Comparison of ENCODE assay signal across 18 cellular contexts in the genomic region with DNA sequence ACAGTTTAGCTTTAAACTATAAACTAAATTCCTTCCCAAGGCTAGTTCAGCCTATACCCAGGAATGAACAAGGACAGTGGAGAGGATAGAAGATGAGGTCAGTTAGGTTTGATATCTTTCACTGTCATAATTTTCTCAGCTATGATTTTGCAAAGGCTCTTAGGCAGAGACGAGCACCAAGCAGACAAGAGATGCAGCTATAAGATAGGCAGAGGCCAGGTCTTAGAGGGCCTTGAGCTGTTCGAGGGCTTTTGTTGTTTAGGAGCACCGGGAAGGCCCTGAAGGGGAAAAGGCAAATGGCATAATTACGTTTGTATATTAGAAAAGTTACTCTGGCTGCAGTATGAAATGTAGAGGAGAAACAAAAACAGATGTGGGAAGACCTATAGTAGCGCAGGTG. TPM values are rescaled to one million over a fixed set of nuclear protein-coding genes. Genes with fewer than 3 reads are reported as not detected.
A peak's percentile ranks its signal among the peaks of the same experiment; 100 is the strongest.
DNase-seq lines count a peak whose midpoint lies in the region; ATAC-seq and TF ChIP-seq lines count a peak whose summit lies in the region.
"Had no signal": no experiment of that assay in that cellular context is flagged by ENCODE, and none has a peak within 500 bp of the region (broad histone marks: within the 10 kb centered on the region; RNA-seq: fewer than 3 reads in every experiment).

No MANE protein-coding gene starts in this region.

- H3K36me3 Mint-ChIP-seq in CD8-positive, alpha-beta T cell: peaks cover 85% of the 10 kb centered on the region
- H3K36me3 Mint-ChIP-seq in H9 (ENCODE audit: insufficient read depth in 1 of 3, low read depth in 3 of 3) (peaks cover 3 to 52% (median 52%) of the 10 kb centered on the region in 3 experiments; a peak in 6 of 7 replicates), WTC11 (peaks cover 35% of the 10 kb centered on the region), neural crest cell (ENCODE audit: low read depth) (peaks cover 10% of the 10 kb centered on the region)

- no peak overlapping the region for H2AFZ ChIP-seq in H9 (ENCODE audit: low read length)
- H2AFZ ChIP-seq: GM23248 had no signal

- H2BK20ac ChIP-seq in H9 (ENCODE audit: low read depth, low read length, poor library complexity, severe bottlenecking): no peak overlapping the region

- H3K14ac ChIP-seq in H9 (ENCODE audit: insufficient read depth, low read length): no peak overlapping the region

- no peak overlapping the region for H2BK5ac ChIP-seq in H9 (ENCODE audit: insufficient read length, low read length)

- H4K20me1 ChIP-seq in H9 (ENCODE audit: control insufficient read depth, insufficient read depth, insufficient read length): no peaks in the 10 kb centered on the region
- H4K20me1 ChIP-seq: BLaER1 had no signal

- no peaks in the 10 kb centered on the region for H3K4me1 Mint-ChIP-seq in CD8-positive, alpha-beta T cell (ENCODE audit: low read depth)
- H3K4me1 Mint-ChIP-seq in H9 (peaks cover 10 to 19% of the 10 kb centered on the region in 2 experiments), WTC11 (peaks cover 17% of the 10 kb centered on the region), neural crest cell (no peaks in the 10 kb centered on the region)
- H3K4me1 Mint-ChIP-seq: CD4-positive, CD25-positive, alpha-beta regulatory T cell; CD8-positive, alpha-beta memory T cell had no signal

- intact Hi-C loops in CD8-positive, alpha-beta T cell (cut with DNase I, micrococcal nuclease): no loop called here
- intact Hi-C loops in body of pancreas (cut with DNase I): no loop called here

- H3K27me3 Mint-ChIP-seq in CD8-positive, alpha-beta T cell (ENCODE audit: low read depth): no peaks in the 10 kb centered on the region
- H3K27me3 Mint-ChIP-seq in H9 (ENCODE audit: low read depth): no peaks in the 10 kb centered on the region
- no peaks in the 10 kb centered on the region for H3K27me3 Mint-ChIP-seq in WTC11 (ENCODE audit: low read depth)
- no peaks in the 10 kb centered on the region for H3K27me3 Mint-ChIP-seq in neural crest cell (ENCODE audit: low read depth)
- H3K27me3 Mint-ChIP-seq: CD4-positive, CD25-positive, alpha-beta regulatory T cell; CD8-positive, alpha-beta memory T cell had no signal

- WGBS in H9 (ENCODE audit: extremely low coverage, insufficient read length, low lambda C conversion rate): no CpG with 5 or more reads among the region's 5 CpGs
- WGBS in body of pancreas, 2 donors: 69 to 74% methylated on average over 5 of the region's 5 CpGs

- no peaks in the 10 kb centered on the region for H3K4me1 ChIP-seq in CD8-positive, alpha-beta T cell (ENCODE audit: insufficient read depth, low read length)
- H3K4me1 ChIP-seq in H9 (ENCODE audit: insufficient read depth, low read length): peaks cover 7% of the 10 kb centered on the region
- H3K4me1 ChIP-seq in body of pancreas: no peaks in the 10 kb centered on the region
- H3K4me1 ChIP-seq: BLaER1 had no signal

- H2BK12ac ChIP-seq in H9 (ENCODE audit: insufficient read length, low read depth, low read length): no peak overlapping the region

- no peak overlapping the region for H3K9ac ChIP-seq in H9 (ENCODE audit: extremely low read depth, insufficient read length, low read length)
- H3K9ac ChIP-seq: BLaER1, GM23248 had no signal

- no peak overlapping the region for H3K56ac ChIP-seq in H9 (ENCODE audit: insufficient read length, low read depth, low read length)

- no peak overlapping the region for H3K27ac ChIP-seq in CD8-positive, alpha-beta T cell (ENCODE audit: low read depth, low read length)
- H3K27ac ChIP-seq in H9 (ENCODE audit: insufficient read length, low read depth, low read length) (no peak overlapping the region), body of pancreas (no peak overlapping the region)
- H3K27ac ChIP-seq: BLaER1, C4-2B, GM23248 had no signal

- H3K23ac ChIP-seq in H9 (ENCODE audit: insufficient read length, low read depth, low read length): no peak overlapping the region

- POLR2A ChIA-PET in CD8-positive, alpha-beta T cell (lab: Charles Lee): no interaction called here
- POLR2A ChIA-PET in WTC11 (lab: Charles Lee): no interaction called here

- H2BK15ac ChIP-seq in H9 (ENCODE audit: low read depth, low read length): no peak overlapping the region

- H3K9me3 ChIP-seq in CD8-positive, alpha-beta T cell (ENCODE audit: low read length): no peaks in the 10 kb centered on the region
- no peaks in the 10 kb centered on the region for H3K9me3 ChIP-seq in H9 (ENCODE audit: control insufficient read depth, low read depth, low read length)
- no peaks in the 10 kb centered on the region for H3K9me3 ChIP-seq in body of pancreas
- H3K9me3 ChIP-seq: BLaER1, HAP-1 had no signal

- CTCF ChIA-PET in CD8-positive, alpha-beta T cell (lab: Charles Lee): interaction anchor here (0.7 kb wide), 1 partner anchor 61 kb away, joined by 4 read pairs; no protein-coding TSS in a partner anchor
- CTCF ChIA-PET in WTC11 (lab: Charles Lee): interaction anchor here (1.3 to 1.8 kb wide), 2 partner anchors 60 to 62 kb away, joined by 3 to 5 read pairs; partner anchors contain the start of genes DOP1A and UBE3D

- H3K23me2 ChIP-seq in H9 (ENCODE audit: insufficient read length, low read depth, low read length, poor library complexity, severe bottlenecking): no peaks in the 10 kb centered on the region

- ATAC-seq in CD8-positive, alpha-beta T cell: no peak
- ATAC-seq in WTC11 (no peak), body of pancreas (no peak)
- ATAC-seq: GM12878 had no signal

- H3K79me1 ChIP-seq in H9 (ENCODE audit: insufficient read depth, low read depth, low read length, poor library complexity, severe bottlenecking): no peaks in the 10 kb centered on the region

- no peak for TF ChIP-seq CTCF in CD8-positive, alpha-beta T cell (IDR thresholded peaks at IDR 0.05)
- TF ChIP-seq CTCF in H9 (conservative IDR thresholded peaks at IDR 0.05) (no peak), WTC11 (IDR thresholded peaks at IDR 0.05) (no peak), neural crest cell (conservative IDR thresholded peaks at IDR 0.05) (no peak), body of pancreas (IDR thresholded peaks at IDR 0.05) (no peak)

- no peak for DNase-seq in CD8-positive, alpha-beta T cell
- DNase-seq in H9: no peak
- DNase-seq in WTC11 (ENCODE audit: low spot score): no peak
- DNase-seq in neural crest cell (ENCODE audit: low read depth, low spot score): no peak
- DNase-seq in putamen (ENCODE audit: low spot score): no peak
- DNase-seq in stimulated activated CD4-positive, alpha-beta T cell treated with anti-CD3 and anti-CD28 coated beads, Interleukin-4, amount 100 ng/mL, for 4 hours: no peak
- no peak for DNase-seq in body of pancreas
- DNase-seq in amygdala (lab: John Stamatoyannopoulos, UW): no peak
- DNase-seq: CD4-positive, CD25-positive, alpha-beta regulatory T cell; CD8-positive, alpha-beta memory T cell; DMS 273 treated with DMSO at 0.1 percent for 48 hours; DMS79; GDM1 had no signal

- H3K27me3 ChIP-seq in CD8-positive, alpha-beta T cell (ENCODE audit: insufficient read depth, low read length): no peaks in the 10 kb centered on the region
- H3K27me3 ChIP-seq in H9 (ENCODE audit: insufficient read depth, low read length): no peaks in the 10 kb centered on the region
- no peaks in the 10 kb centered on the region for H3K27me3 ChIP-seq in body of pancreas
- H3K27me3 ChIP-seq: BLaER1 had no signal

- H4K5ac ChIP-seq in H9 (ENCODE audit: insufficient read length, low read depth, low read length): no peak overlapping the region

- peaks cover 34% of the 10 kb centered on the region for H3K36me3 ChIP-seq in CD8-positive, alpha-beta T cell (ENCODE audit: insufficient read depth, low read length)
- peaks cover 0 to 26% of the 10 kb centered on the region in 2 donors for H3K36me3 ChIP-seq in body of pancreas (replicated peaks in 1 of 2; ENCODE audit: insufficient read depth in 1 of 2, low read depth in 2 of 2)

- H3K9me3 Mint-ChIP-seq in CD8-positive, alpha-beta T cell: no peaks in the 10 kb centered on the region
- H3K9me3 Mint-ChIP-seq in H9 (no peaks in the 10 kb centered on the region), WTC11 (no peaks in the 10 kb centered on the region), neural crest cell (no peaks in the 10 kb centered on the region)
- H3K9me3 Mint-ChIP-seq: CD4-positive, CD25-positive, alpha-beta regulatory T cell; CD8-positive, alpha-beta memory T cell had no signal

- H4K91ac ChIP-seq in H9 (ENCODE audit: insufficient read length, low read depth, low read length): no peak overlapping the region

- H3K79me2 ChIP-seq in H9 (ENCODE audit: insufficient read depth, low read length): no peaks in the 10 kb centered on the region

- no peak overlapping the region for H3K4me3 ChIP-seq in CD8-positive, alpha-beta T cell (ENCODE audit: low read depth, low read length)
- no peak overlapping the region for H3K4me3 ChIP-seq in body of pancreas
- H3K4me3 ChIP-seq: BLaER1, GM12878, GM23248, HAP-1 had no signal

- H3T11ph ChIP-seq in H9 (ENCODE audit: low read length): no peak overlapping the region

- H3K4me3 Mint-ChIP-seq in CD8-positive, alpha-beta T cell: no peak overlapping the region
- H3K4me3 Mint-ChIP-seq in H9: no peak overlapping the region
- no peak overlapping the region for H3K4me3 Mint-ChIP-seq in WTC11
- H3K4me3 Mint-ChIP-seq in neural crest cell: no peak overlapping the region
- H3K4me3 Mint-ChIP-seq: CD4-positive, CD25-positive, alpha-beta regulatory T cell; CD8-positive, alpha-beta memory T cell had no signal

- no peak overlapping the region for H3K4ac ChIP-seq in H9 (ENCODE audit: low read depth, low read length)

- H3K4me2 ChIP-seq in H9 (ENCODE audit: insufficient read depth, insufficient read length, low read length): no peak overlapping the region
- H3K4me2 ChIP-seq: BLaER1 had no signal

- peak overlapping the region; percentile 35 for H3K27ac Mint-ChIP-seq in CD8-positive, alpha-beta T cell
- H3K27ac Mint-ChIP-seq in H9 (peak overlapping the region in 2 of 3 experiments; percentile 15 to 87; a peak in 3 of 7 replicates), WTC11 (peak overlapping the region; percentile 16), neural crest cell (ENCODE audit: unreplicated experiment) (peak overlapping the region; percentile 5)

- no peak for TF ChIP-seq POLR2A in body of pancreas (IDR thresholded peaks at IDR 0.05)

- no peak overlapping the region for H2AK5ac ChIP-seq in H9 (ENCODE audit: insufficient read length, low read length)

- H3K18ac ChIP-seq in H9 (ENCODE audit: insufficient read length, low read depth, low read length): no peak overlapping the region

- H2BK120ac ChIP-seq in H9 (ENCODE audit: low read depth, low read length, poor library complexity, severe bottlenecking): no peak overlapping the region

- no peak overlapping the region for H4K8ac ChIP-seq in H9 (replicated peaks; ENCODE audit: insufficient read length, low read depth, low read length)

RNA-seq across cellular contexts. Expression of gene DOP1A, which starts 59.8 kb away (rescaled TPM):
- total RNA-seq in CD8-positive, alpha-beta T cell: 10 to 100 TPM; 12.1 to 12.3 TPM
- total RNA-seq in H9 (2021): 14.4 and 17.0 TPM in 2 replicates
- 13.1 to 16.9 TPM (median 15.1 TPM) in 3 replicates for total RNA-seq in WTC11 (2021)
- 17.8 and 18.4 TPM in 2 replicates for total RNA-seq in neural crest cell
- 10 to 100 TPM; 25.9 to 26.7 TPM for total RNA-seq in body of pancreas
